Comparison of ENCODE assay signal across 20 cellular contexts in the genomic region with DNA sequence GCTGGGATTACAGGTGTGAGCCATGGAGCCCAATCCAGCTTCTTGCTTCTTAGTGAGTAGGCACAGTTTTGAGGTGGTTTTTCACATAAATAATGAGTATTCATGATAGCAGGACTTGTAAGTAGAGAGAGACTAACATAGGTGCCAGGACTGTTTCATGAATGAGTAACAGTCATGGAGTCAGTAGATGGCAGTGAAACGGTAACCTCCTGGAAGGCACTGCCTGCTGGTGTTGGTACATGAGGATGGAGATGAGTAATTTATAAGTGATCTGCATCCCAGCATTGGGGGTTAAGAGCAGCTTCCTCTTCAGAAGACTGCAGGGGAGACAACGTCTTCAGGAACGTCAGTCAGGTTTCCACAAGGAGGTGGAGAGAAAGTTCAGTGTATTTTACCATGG.
A peak's percentile ranks its signal among the peaks of the same experiment; 100 is the strongest.
DNase-seq lines count a peak whose midpoint lies in the region; ATAC-seq and TF ChIP-seq lines count a peak whose summit lies in the region.
"Had no signal": no experiment of that assay in that cellular context is flagged by ENCODE, and none has a peak within 500 bp of the region (broad histone marks: within the 10 kb centered on the region; RNA-seq: fewer than 3 reads in every experiment).

No MANE protein-coding gene starts in this region.

- no peak overlapping the region for H3K27ac ChIP-seq in endodermal cell (ENCODE audit: low read depth, low read length)
- H3K27ac ChIP-seq: upper lobe of left lung had no signal

- POLR2A ChIA-PET in T-cell (lab: Charles Lee), result interaction anchor here (0.5 to 1.0 kb wide), 2 partner anchors 34 to 128 kb away, joined by 3 read pairs; no protein-coding TSS in a partner anchor

- H3K27ac Mint-ChIP-seq in activated T-cell treated with anti-CD3 and anti-CD28 coated beads, Interleukin-2, amount 50 U/mL, for 24 hours, result peak overlapping the region; percentile 93
- H3K27ac Mint-ChIP-seq in T-cell (peak overlapping the region; percentile 93 to 98), endodermal cell (peak overlapping the region; percentile 37)
- H3K27ac Mint-ChIP-seq in stimulated activated effector memory CD8-positive, alpha-beta T cell treated with anti-CD3 and anti-CD28 coated beads, Interleukin-12 subunit alpha, Interleukin-12 subunit beta, amount 100 ng/mL, for 72 hours, result peak overlapping the region; percentile 68

- whole genome bisulfite sequencing in endodermal cell (ENCODE audit: insufficient coverage in 1 of 2, insufficient read length in 1 of 2), 2 experiments, result 94% methylated on average over 3 of the region's 3 CpGs

- H3K27me3 Mint-ChIP-seq in activated T-cell treated with anti-CD3 and anti-CD28 coated beads, Interleukin-2, amount 50 U/mL, for 24 hours, result no peaks in the 10 kb centered on the region
- no peaks in the 10 kb centered on the region for H3K27me3 Mint-ChIP-seq in T-cell
- no peaks in the 10 kb centered on the region for H3K27me3 Mint-ChIP-seq in endodermal cell (ENCODE audit: insufficient read depth)

- no peak overlapping the region for H3K9ac ChIP-seq in endodermal cell (ENCODE audit: extremely low read depth, low read length, poor library complexity, severe bottlenecking)

- TF ChIP-seq CTCF in endodermal cell (conservative IDR thresholded peaks at IDR 0.05), result no peak

- no peak for ATAC-seq in T-cell (replicated peaks in 1 of 4)
- ATAC-seq in stimulated activated effector memory CD8-positive, alpha-beta T cell treated with anti-CD3 and anti-CD28 coated beads, Interleukin-12 subunit alpha, Interleukin-12 subunit beta, amount 100 ng/mL, for 72 hours, result no peak
- ATAC-seq in HG03469 (IDR thresholded peaks at IDR 0.05; ENCODE audit: unreplicated experiment), result no peak
- ATAC-seq in GM18517 (IDR thresholded peaks at IDR 0.05; ENCODE audit: unreplicated experiment), result no peak
- ATAC-seq: GM12878, HepG2 had no signal

- no peaks in the 10 kb centered on the region for H3K27me3 ChIP-seq in endodermal cell (ENCODE audit: control insufficient read depth, insufficient read depth, low read length, poor library complexity, severe bottlenecking)
- H3K27me3 ChIP-seq: esophagus squamous epithelium, upper lobe of left lung had no signal

- CTCF ChIA-PET in T-cell (lab: Charles Lee), result interaction anchor here in 1 of 2 donors (0.7 kb wide), 1 partner anchor 22 kb away, joined by 3 read pairs; no protein-coding TSS in a partner anchor

- no peaks in the 10 kb centered on the region for H3K36me3 ChIP-seq in endodermal cell (ENCODE audit: control insufficient read depth, insufficient read depth, low read length)
- H3K36me3 ChIP-seq: upper lobe of left lung had no signal

- no peak overlapping the region for H3K4me3 ChIP-seq in endodermal cell (ENCODE audit: low read length)
- H3K4me3 ChIP-seq: esophagus squamous epithelium, GM12878, upper lobe of left lung had no signal

- H3K9me3 ChIP-seq in endodermal cell (ENCODE audit: control insufficient read depth, low read length), result no peaks in the 10 kb centered on the region
- H3K9me3 ChIP-seq: esophagus squamous epithelium, upper lobe of left lung had no signal

- H3K4me1 ChIP-seq in endodermal cell (ENCODE audit: control insufficient read depth, insufficient read depth, low read length), result no peaks in the 10 kb centered on the region

- H3K36me3 Mint-ChIP-seq in activated T-cell treated with anti-CD3 and anti-CD28 coated beads, Interleukin-2, amount 50 U/mL, for 24 hours (ENCODE audit: low read depth), result peaks cover 50% of the 10 kb centered on the region
- H3K36me3 Mint-ChIP-seq in T-cell (peaks cover 30% of the 10 kb centered on the region), endodermal cell (ENCODE audit: low read depth) (peaks cover 5% of the 10 kb centered on the region)
- peaks cover 24% of the 10 kb centered on the region for H3K36me3 Mint-ChIP-seq in stimulated activated effector memory CD8-positive, alpha-beta T cell treated with anti-CD3 and anti-CD28 coated beads, Interleukin-12 subunit alpha, Interleukin-12 subunit beta, amount 100 ng/mL, for 72 hours

- H3K4me1 Mint-ChIP-seq in activated T-cell treated with anti-CD3 and anti-CD28 coated beads, Interleukin-2, amount 50 U/mL, for 24 hours (ENCODE audit: low read depth), result peaks cover 71% of the 10 kb centered on the region
- H3K4me1 Mint-ChIP-seq in T-cell (peaks cover 61 to 70% (median 63%) of the 10 kb centered on the region in 3 donors), endodermal cell (peaks cover 22% of the 10 kb centered on the region)
- H3K4me1 Mint-ChIP-seq in stimulated activated effector memory CD8-positive, alpha-beta T cell treated with anti-CD3 and anti-CD28 coated beads, Interleukin-12 subunit alpha, Interleukin-12 subunit beta, amount 100 ng/mL, for 72 hours, result peaks cover 38% of the 10 kb centered on the region

- no peak for DNase-seq in activated T-cell treated with anti-CD3 and anti-CD28 coated beads, Interleukin-2, amount 50 U/mL, for 24 hours
- no peak for DNase-seq in activated T-cell treated with anti-CD3 and anti-CD28 coated beads, Interleukin-2, amount 50 U/mL, for 48 hours
- DNase-seq in T-cell (no peak), endodermal cell (no peak), hippocampal formation (lab: John Stamatoyannopoulos, UW) (no peak)
- DNase-seq in stimulated activated effector memory CD8-positive, alpha-beta T cell treated with anti-CD3 and anti-CD28 coated beads, Interleukin-12 subunit alpha, Interleukin-12 subunit beta, amount 100 ng/mL, for 72 hours (ENCODE audit: low spot score in 2 of 2), result no peak
- DNase-seq: ACHN; COR-L47; esophagus squamous epithelium; glutamatergic neuron; HCEC 1CT; NCI-H1092 treated with DMSO at 0.1 percent for 48 hours; NCI-H2107; NCI-H774; stimulated activated CD4-positive, alpha-beta T cell treated with anti-CD3 and anti-CD28 coated beads, Interleukin-4, amount 100 ng/mL, for 4 hours; upper lobe of left lung had no signal

- H3K9me3 Mint-ChIP-seq in activated T-cell treated with anti-CD3 and anti-CD28 coated beads, Interleukin-2, amount 50 U/mL, for 24 hours, result no peaks in the 10 kb centered on the region
- no peaks in the 10 kb centered on the region for H3K9me3 Mint-ChIP-seq in T-cell
- no peaks in the 10 kb centered on the region for H3K9me3 Mint-ChIP-seq in endodermal cell
- H3K9me3 Mint-ChIP-seq in stimulated activated effector memory CD8-positive, alpha-beta T cell treated with anti-CD3 and anti-CD28 coated beads, Interleukin-12 subunit alpha, Interleukin-12 subunit beta, amount 100 ng/mL, for 72 hours, result peaks cover 3% of the 10 kb centered on the region

- H3K4me3 Mint-ChIP-seq in activated T-cell treated with anti-CD3 and anti-CD28 coated beads, Interleukin-2, amount 50 U/mL, for 24 hours, result no peak overlapping the region
- no peak overlapping the region for H3K4me3 Mint-ChIP-seq in T-cell
- no peak overlapping the region for H3K4me3 Mint-ChIP-seq in endodermal cell
- no peak overlapping the region for H3K4me3 Mint-ChIP-seq in stimulated activated effector memory CD8-positive, alpha-beta T cell treated with anti-CD3 and anti-CD28 coated beads, Interleukin-12 subunit alpha, Interleukin-12 subunit beta, amount 100 ng/mL, for 72 hours

Comparison
In these comparisons a context has a peak if more than half of its experiments do, and no peak if none do; other contexts are left out.
1. H3K27ac Mint-ChIP-seq: peak in every context shown above with its lines; median percentile 96 in T-cell; 93 in activated T-cell treated with anti-CD3 and anti-CD28 coated beads, Interleukin-2, amount 50 U/mL, for 24 hours; 68 in stimulated activated effector memory CD8-positive, alpha-beta T cell treated with anti-CD3 and anti-CD28 coated beads, Interleukin-12 subunit alpha, Interleukin-12 subunit beta, amount 100 ng/mL, for 72 hours; 37 in endodermal cell.